9 cellular contexts compared by ENCODE assay signal in genomic region chr4:5399790-5400421, GRCh38.
DNase-seq lines count a peak whose midpoint lies in the region; ATAC-seq, FAIRE-seq and TF ChIP-seq lines count a peak whose summit lies in the region.
"Had no signal": no experiment of that assay in that cellular context is flagged by ENCODE, and none has a peak within 500 bp of the region (broad histone marks: within the 10 kb centered on the region; RNA-seq: fewer than 3 reads in every experiment).

No MANE protein-coding gene starts in this region.

- H3K27ac Mint-ChIP-seq in activated T-cell treated with anti-CD3 and anti-CD28 coated beads, Interleukin-2, amount 50 U/mL, for 24 hours, result no peak overlapping the region

- FAIRE-seq in H54 (lab: Jason Lieb, UNC), result no peak

- H3K4me1 Mint-ChIP-seq in activated T-cell treated with anti-CD3 and anti-CD28 coated beads, Interleukin-2, amount 50 U/mL, for 24 hours (ENCODE audit: low read depth), result no peaks in the 10 kb centered on the region

- no peak overlapping the region for H3K4me3 Mint-ChIP-seq in activated T-cell treated with anti-CD3 and anti-CD28 coated beads, Interleukin-2, amount 50 U/mL, for 24 hours

- no peaks in the 10 kb centered on the region for H3K27me3 Mint-ChIP-seq in activated T-cell treated with anti-CD3 and anti-CD28 coated beads, Interleukin-2, amount 50 U/mL, for 24 hours

- peak; percentile 87 for TF ChIP-seq CTCF in AG09309 (IDR thresholded peaks at IDR 0.05; ENCODE audit: control insufficient read depth, insufficient read depth, low read depth, low read length, missing control alignments)

- TF ChIP-seq POLR2A in H54 (IDR thresholded peaks at IDR 0.05; ENCODE audit: low read depth, low read length), result no peak

- DNase-seq in AG09309 (ENCODE audit: low read depth) (no peak), H54 (ENCODE audit: insufficient read length, low spot score) (peak; percentile 17), SKM-1 treated with dmso at 0.1 percent for 144 hours (lab: John Stamatoyannopoulos, UW; ENCODE audit: unreplicated experiment) (peak; percentile 36), iPS-NIHi7 (ENCODE audit: extremely low spot score) (peak; percentile 82), NCI-H524 treated with DMSO at 0.1 percent for 48 hours (lab: John Stamatoyannopoulos, UW) (no peak)
- DNase-seq in activated T-cell treated with anti-CD3 and anti-CD28 coated beads, Interleukin-2, amount 50 U/mL, for 24 hours, result no peak
- DNase-seq in stimulated activated naive CD4-positive, alpha-beta T cell (lab: John Stamatoyannopoulos, UW), result no peak
- DNase-seq: stimulated activated naive CD4-positive, alpha-beta T cell treated with Interleukin-2 at 50 U/mL for 16 hours had no signal

- ATAC-seq in GM19324 (IDR thresholded peaks at IDR 0.05; ENCODE audit: low FRiP score, unreplicated experiment), result no peak

- no peak overlapping the region for H3K4me3 ChIP-seq in AG09309 (ENCODE audit: control insufficient read depth, low read depth, low read length)

- H3K9me3 Mint-ChIP-seq in activated T-cell treated with anti-CD3 and anti-CD28 coated beads, Interleukin-2, amount 50 U/mL, for 24 hours, result peaks cover 3% of the 10 kb centered on the region

- H3K36me3 Mint-ChIP-seq in activated T-cell treated with anti-CD3 and anti-CD28 coated beads, Interleukin-2, amount 50 U/mL, for 24 hours (ENCODE audit: low read depth), result no peaks in the 10 kb centered on the region

Comparison
In these comparisons a context has a peak if more than half of its experiments do, and no peak if none do; other contexts are left out.
1. DNase-seq: peak in H54 (single experiment), SKM-1 treated with dmso at 0.1 percent for 144 hours (single experiment) and iPS-NIHi7 (single experiment); none in AG09309 (single experiment), activated T-cell treated with anti-CD3 and anti-CD28 coated beads, Interleukin-2, amount 50 U/mL, for 24 hours (single experiment), NCI-H524 treated with DMSO at 0.1 percent for 48 hours (single experiment) and stimulated activated naive CD4-positive, alpha-beta T cell (0 of 6).